ENCODE assay signal across 14 cellular contexts in the genomic region with DNA sequence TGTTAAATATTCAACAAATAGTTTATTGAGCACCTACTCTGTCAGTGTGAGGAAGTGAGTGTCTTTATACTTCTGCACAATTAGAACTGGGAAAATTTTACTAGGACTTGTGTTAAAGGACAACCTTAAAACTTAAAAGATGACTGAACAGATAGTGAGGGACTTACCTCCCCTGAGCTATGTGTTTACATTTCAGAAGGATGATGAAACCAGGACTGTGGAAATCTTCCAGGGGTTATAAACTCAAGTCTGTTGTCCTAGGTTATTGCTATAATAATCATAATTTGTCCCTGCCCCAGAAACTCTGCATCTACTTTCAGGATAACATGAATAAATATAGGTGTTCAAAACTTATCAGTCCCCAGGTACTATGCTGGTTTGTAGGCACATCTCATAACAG.
DNase-seq lines count a peak whose midpoint lies in the region; ATAC-seq and TF ChIP-seq lines count a peak whose summit lies in the region.
"Had no signal": no experiment of that assay in that cellular context is flagged by ENCODE, and none has a peak within 500 bp of the region (broad histone marks: within the 10 kb centered on the region; RNA-seq: fewer than 3 reads in every experiment).

No MANE protein-coding gene starts in this region.

- no peak for TF ChIP-seq CTCF in C4-2B (conservative IDR thresholded peaks at IDR 0.05)
- no peak for TF ChIP-seq CTCF in mucosa of descending colon (IDR thresholded peaks at IDR 0.05)
- TF ChIP-seq CTCF in SK-N-SH (IDR thresholded peaks at IDR 0.05): no peak

- H3K9me2 ChIP-seq in SK-N-SH: peaks cover 5% of the 10 kb centered on the region; the same call in 1 of the 2 replicates

- peak overlapping the region in 1 of 4 donors; percentile 59 for H3K4me3 Mint-ChIP-seq in IgD-negative memory B cell
- peak overlapping the region; percentile 46 for H3K4me3 Mint-ChIP-seq in central memory CD8-positive, alpha-beta T cell
- H3K4me3 Mint-ChIP-seq: mesothelial cell of epicardium had no signal

- no peak overlapping the region for H2AFZ ChIP-seq in SK-N-SH (ENCODE audit: low read depth)

- H3F3A ChIP-seq in SK-N-SH (replicated peaks; ENCODE audit: insufficient read depth): peaks cover 16% of the 10 kb centered on the region

- intact Hi-C loops in mucosa of descending colon (cut with DNase I, micrococcal nuclease): no loop called here

- no peaks in the 10 kb centered on the region for H3K36me3 Mint-ChIP-seq in IgD-negative memory B cell
- H3K36me3 Mint-ChIP-seq in central memory CD8-positive, alpha-beta T cell (ENCODE audit: insufficient read depth): peaks cover 75% of the 10 kb centered on the region
- H3K36me3 Mint-ChIP-seq: mesothelial cell of epicardium had no signal

- H3K4me1 Mint-ChIP-seq in IgD-negative memory B cell: peaks cover 49 to 51% (median 51%) of the 10 kb centered on the region in 3 donors
- H3K4me1 Mint-ChIP-seq in central memory CD8-positive, alpha-beta T cell: peaks cover 70% of the 10 kb centered on the region

- no peak for TF ChIP-seq RAD21 in SK-N-SH (IDR thresholded peaks at IDR 0.05; ENCODE audit: low read length)

- CTCF ChIA-PET in SK-N-SH (lab: Yijun Ruan, JAX): interaction anchor here (0.7 to 6.2 kb wide), 6 partner anchors 12 to 447 kb away, joined by 3 to 68 read pairs (median 4); no protein-coding TSS in a partner anchor

- H3K27ac ChIP-seq in C4-2B (peak overlapping the region; percentile 40), SK-N-SH (ENCODE audit: low read depth in 2 of 2, low read length in 1 of 2) (no peak overlapping the region)

- H3K27me3 ChIP-seq in SK-N-SH (ENCODE audit: insufficient read depth): no peaks in the 10 kb centered on the region

- no peak for TF ChIP-seq EP300 in SK-N-SH (IDR thresholded peaks at IDR 0.05; ENCODE audit: borderline replicate concordance in 1 of 2, low read depth in 1 of 2, low read length in 1 of 2)

- H4K20me1 ChIP-seq in SK-N-SH (ENCODE audit: insufficient read depth): peaks cover 6% of the 10 kb centered on the region; the same call in 1 of the 2 replicates

- peaks cover 38% of the 10 kb centered on the region for H3K79me2 ChIP-seq in SK-N-SH (ENCODE audit: insufficient read depth)

- POLR2A ChIA-PET in SK-N-SH (lab: Yijun Ruan, JAX): no interaction called here

- H3K9me3 ChIP-seq in mucosa of descending colon: no peaks in the 10 kb centered on the region
- 0 out of 2 replicates have a peak, but pooled peaks cover 6% of the 10 kb centered on the region for H3K9me3 ChIP-seq in SK-N-SH

- no peaks in the 10 kb centered on the region for H3K27me3 Mint-ChIP-seq in IgD-negative memory B cell
- H3K27me3 Mint-ChIP-seq in central memory CD8-positive, alpha-beta T cell: no peaks in the 10 kb centered on the region

- no peaks in the 10 kb centered on the region for H3K36me3 ChIP-seq in mucosa of descending colon (ENCODE audit: low read depth)
- H3K36me3 ChIP-seq in SK-N-SH (replicated peaks in 1 of 2; ENCODE audit: control insufficient read depth in 1 of 2, insufficient read depth in 2 of 2, low read length in 1 of 2): peaks cover 2 to 25% of the 10 kb centered on the region in 2 experiments

- no peak for DNase-seq in central memory CD8-positive, alpha-beta T cell (ENCODE audit: low spot score in 2 of 2)
- no peak for DNase-seq in mucosa of descending colon
- no peak for DNase-seq in SK-N-SH
- DNase-seq: aorta; GF-D8; KBM-7; stimulated activated CD4-positive, alpha-beta T cell treated with anti-CD3 and anti-CD28 coated beads, Interleukin-2, amount 100 ng/mL, for 24 hours; stimulated activated naive CD8-positive, alpha-beta T cell treated with anti-CD3 and anti-CD28 coated beads, Interleukin-15, Interleukin-2, amounts not matched to agents 100 U/mL and 50 U/mL, for 24 hours had no signal

- ATAC-seq in central memory CD8-positive, alpha-beta T cell (replicated peaks; ENCODE audit: extremely low read depth, poor library complexity, severe bottlenecking): no peak
- ATAC-seq in mucosa of descending colon (peak; percentile 52), GM21381 (IDR thresholded peaks at IDR 0.05; ENCODE audit: unreplicated experiment) (no peak), HG02885 (IDR thresholded peaks at IDR 0.05; ENCODE audit: poor library complexity, unreplicated experiment) (no peak), GM21825 (IDR thresholded peaks at IDR 0.05; ENCODE audit: unreplicated experiment) (no peak)
- ATAC-seq: stimulated activated naive CD8-positive, alpha-beta T cell treated with anti-CD3 and anti-CD28 coated beads, Interleukin-15, Interleukin-2, amounts not matched to agents 100 U/mL and 50 U/mL, for 24 hours had no signal

- no peak overlapping the region for H3K4me3 ChIP-seq in mucosa of descending colon
- H3K4me3 ChIP-seq in SK-N-SH (ENCODE audit: low read depth in 2 of 2, low read length in 1 of 2): no peak overlapping the region

- no peak overlapping the region for H3K9ac ChIP-seq in SK-N-SH

- peak overlapping the region; percentile 76 to 92 (median 90) for H3K27ac Mint-ChIP-seq in IgD-negative memory B cell
- no peak overlapping the region for H3K27ac Mint-ChIP-seq in central memory CD8-positive, alpha-beta T cell (ENCODE audit: low read depth)
- H3K27ac Mint-ChIP-seq: mesothelial cell of epicardium had no signal

- H3K4me1 ChIP-seq in mucosa of descending colon (ENCODE audit: low read depth) (peaks cover 12% of the 10 kb centered on the region), SK-N-SH (ENCODE audit: control insufficient read depth in 1 of 2, insufficient read depth in 2 of 2, low read depth in 1 of 2, low read length in 1 of 2) (peaks cover 0 to 20% of the 10 kb centered on the region in 2 experiments; a peak in 1 of 4 replicates)

- no peak overlapping the region for H3K4me2 ChIP-seq in SK-N-SH

- H3K9me3 Mint-ChIP-seq in IgD-negative memory B cell: no peaks in the 10 kb centered on the region
- no peaks in the 10 kb centered on the region for H3K9me3 Mint-ChIP-seq in central memory CD8-positive, alpha-beta T cell
- H3K9me3 Mint-ChIP-seq: mesothelial cell of epicardium had no signal

TF ChIP-seq in SK-N-SH, 30 proteins besides CTCF, POLR2A, EP300 and RAD21:
- TF ChIP-seq RFX5 (IDR thresholded peaks at IDR 0.05; ENCODE audit: low read length) (no peak), JUND (IDR thresholded peaks at IDR 0.05) (no peak), RCOR1 (IDR thresholded peaks at IDR 0.05; ENCODE audit: low read length) (no peak), MEF2A (IDR thresholded peaks at IDR 0.05; ENCODE audit: borderline replicate concordance, low read depth) (no peak), FOXJ3 (CRISPR knock-in tag; IDR thresholded peaks at IDR 0.05) (no peak), GATA2 (CRISPR knock-in tag; IDR thresholded peaks at IDR 0.05) (no peak), FOSL2 (IDR thresholded peaks at IDR 0.05; ENCODE audit: borderline replicate concordance, low read depth) (no peak), ZBTB33 (IDR thresholded peaks at IDR 0.05; ENCODE audit: borderline replicate concordance, low read depth) (no peak), TCF12 (IDR thresholded peaks at IDR 0.05) (no peak), MAX (IDR thresholded peaks at IDR 0.05; ENCODE audit: low read depth) (no peak), PBX3 (IDR thresholded peaks at IDR 0.05) (no peak)
- TF ChIP-seq, protein P1, sequence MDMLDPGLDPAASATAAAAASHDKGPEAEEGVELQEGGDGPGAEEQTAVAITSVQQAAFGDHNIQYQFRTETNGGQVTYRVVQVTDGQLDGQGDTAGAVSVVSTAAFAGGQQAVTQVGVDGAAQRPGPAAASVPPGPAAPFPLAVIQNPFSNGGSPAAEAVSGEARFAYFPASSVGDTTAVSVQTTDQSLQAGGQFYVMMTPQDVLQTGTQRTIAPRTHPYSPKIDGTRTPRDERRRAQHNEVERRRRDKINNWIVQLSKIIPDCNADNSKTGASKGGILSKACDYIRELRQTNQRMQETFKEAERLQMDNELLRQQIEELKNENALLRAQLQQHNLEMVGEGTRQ (IDR thresholded peaks at IDR 0.05; ENCODE audit: borderline replicate concordance, low read depth, low read length): no peak
- TF ChIP-seq, protein P2, sequence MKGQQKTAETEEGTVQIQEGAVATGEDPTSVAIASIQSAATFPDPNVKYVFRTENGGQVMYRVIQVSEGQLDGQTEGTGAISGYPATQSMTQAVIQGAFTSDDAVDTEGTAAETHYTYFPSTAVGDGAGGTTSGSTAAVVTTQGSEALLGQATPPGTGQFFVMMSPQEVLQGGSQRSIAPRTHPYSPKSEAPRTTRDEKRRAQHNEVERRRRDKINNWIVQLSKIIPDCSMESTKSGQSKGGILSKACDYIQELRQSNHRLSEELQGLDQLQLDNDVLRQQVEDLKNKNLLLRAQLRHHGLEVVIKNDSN (IDR thresholded peaks at IDR 0.05; ENCODE audit: borderline replicate concordance, low read depth): no peak
TF ChIP-seq in SK-N-SH: peak in this region for 0.
